In the genomic region with DNA sequence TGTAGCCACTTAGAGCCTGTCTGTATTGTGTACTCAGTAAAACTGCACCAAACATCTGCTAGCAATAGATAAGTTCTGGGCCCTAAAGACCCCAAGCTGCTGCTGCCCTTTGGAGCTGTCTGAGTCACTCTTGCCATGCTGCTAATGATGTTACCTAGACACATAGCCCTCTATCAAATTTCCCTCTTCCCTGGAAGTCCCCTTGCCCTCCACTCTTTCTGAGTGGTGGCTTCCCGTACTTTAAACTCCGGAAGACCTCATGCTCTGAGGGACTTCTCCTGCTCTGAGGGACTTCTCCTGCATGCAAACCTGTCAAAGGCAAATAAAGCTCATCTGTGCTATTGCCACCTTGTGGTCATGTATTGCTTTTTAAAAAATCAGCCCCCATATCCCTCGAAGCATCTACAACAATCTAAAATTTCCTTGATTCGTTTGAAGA, we compare ENCODE assay signal across 8 cellular contexts. TPM values are rescaled to one million over a fixed set of nuclear protein-coding genes. Genes with fewer than 3 reads are reported as not detected.
DNase-seq lines count a peak whose midpoint lies in the region; ATAC-seq, FAIRE-seq and TF ChIP-seq lines count a peak whose summit lies in the region.

No MANE protein-coding gene starts in this region.

- H3K9ac ChIP-seq in HepG2 (ENCODE audit: insufficient read depth, low read depth, low read length) = no peak overlapping the region

- ATAC-seq in GM21515 (IDR thresholded peaks at IDR 0.05; ENCODE audit: unreplicated experiment) = peak; percentile 74
- peak; percentile 59 for ATAC-seq in HG03565 (IDR thresholded peaks at IDR 0.05; ENCODE audit: unreplicated experiment)
- peak; percentile 53 for ATAC-seq in SK-N-SH treated with all-trans-retinoic acid at 6 μM for 48 hours
- ATAC-seq in HepG2 = peak; percentile 88
- no peak for ATAC-seq in esophagus mucosa

- DNase-seq in HepG2 (ENCODE audit: low spot score) (peak; percentile 25), cerebellar cortex (ENCODE audit: low spot score) (no peak)
- DNase-seq in stimulated activated naive CD4-positive, alpha-beta T cell (lab: John Stamatoyannopoulos, UW) = no peak

- no peaks in the 10 kb centered on the region for H3K36me3 ChIP-seq in HepG2 (replicated peaks in 1 of 2; ENCODE audit: control insufficient read depth in 1 of 2, insufficient read depth in 2 of 2, low read length in 2 of 2)

- POLR2A ChIA-PET in HepG2 (lab: Yijun Ruan, JAX) = no interaction called here

- TF ChIP-seq CTCF in GM12873 (IDR thresholded peaks at IDR 0.05; ENCODE audit: insufficient read depth, low read depth, low read length, missing control alignments) = peak; percentile 60
- peak; percentile 59 for TF ChIP-seq CTCF in HepG2 (CRISPR knock-in tag; IDR thresholded peaks at IDR 0.05)

- WGBS in HepG2 (ENCODE audit: low lambda C conversion rate) = 2% methylated on average over 4 of the region's 4 CpGs

- no peak overlapping the region for H3K4me2 ChIP-seq in HepG2 (ENCODE audit: low read depth, low read length)

- BruUV-seq in HepG2 (replicated peaks; lab: Mats Ljungman, UMichigan) = no TSS peak

- TF ChIP-seq POLR2A in HepG2 (IDR thresholded peaks at IDR 0.05; ENCODE audit: insufficient read depth in 1 of 2, low read depth in 2 of 2, low read length in 2 of 2) = no peak

- H4K20me1 ChIP-seq in HepG2 (ENCODE audit: insufficient read depth, low read length) = no peaks in the 10 kb centered on the region

- no peak overlapping the region for H3K27ac ChIP-seq in HepG2 (ENCODE audit: extremely low read length, insufficient read depth, low read length)

- TF ChIP-seq EP300 in HepG2 (IDR thresholded peaks at IDR 0.05; ENCODE audit: low read depth in 2 of 2, low read length in 2 of 2) = no peak
- no peak for TF ChIP-seq EP300 in HepG2 (CRISPR knock-in tag; IDR thresholded peaks at IDR 0.05; ENCODE audit: borderline replicate concordance)

- TF ChIP-seq RAD21 in HepG2 (CRISPR knock-in tag; IDR thresholded peaks at IDR 0.05) = no peak

- CTCF ChIA-PET in HepG2 (lab: Yijun Ruan, JAX; ENCODE audit: low intra/inter-chr PET ratio, low total read pairs) = interaction anchor here (1.2 to 1.6 kb wide), 2 partner anchors 598 to 753 kb away, joined by 3 to 7 read pairs; no protein-coding TSS in a partner anchor

- intact Hi-C loops in HepG2 (cut with micrococcal nuclease; ENCODE audit: unreplicated experiment) = loop anchor here (1.0 kb wide), 1 partner anchor 753 kb away; no protein-coding TSS in a partner anchor

- no peak overlapping the region for H2AFZ ChIP-seq in HepG2 (ENCODE audit: low read length)

- no peaks in the 10 kb centered on the region for H3K4me1 ChIP-seq in HepG2 (ENCODE audit: insufficient read depth, low read length)

- peak; percentile 59 for FAIRE-seq in HepG2 (lab: Jason Lieb, UNC)

- H3K9me3 ChIP-seq in HepG2 (ENCODE audit: low read length) = no peaks in the 10 kb centered on the region

- H3K79me2 ChIP-seq in HepG2 (ENCODE audit: insufficient read depth, low read length) = no peaks in the 10 kb centered on the region

- in situ Hi-C loops in HepG2 (cut with HindIII; ENCODE audit: extremely low pct_ligation_motif_present, low pct_unique_long_range_greater_than_20kb) = loop anchor here (10.0 to 25.0 kb wide), 2 partner anchors 598 to 751 kb away; no protein-coding TSS in a partner anchor

- H3K27me3 ChIP-seq in HepG2 (ENCODE audit: control insufficient read depth in 1 of 2, insufficient read depth in 2 of 2, low read length in 2 of 2) = no peaks in the 10 kb centered on the region

- H3K4me3 ChIP-seq in HepG2 (replicated peaks in 1 of 3; ENCODE audit: insufficient read depth in 1 of 3, low read depth in 2 of 3, low read length in 3 of 3) = no peak overlapping the region

TF ChIP-seq in SK-N-SH treated with all-trans-retinoic acid at 6 μM for 48 hours, 23 proteins besides CTCF, POLR2A, EP300 and RAD21 (continues in another document):
- no peak for TF ChIP-seq OSR1 (CRISPR knock-in tag; IDR thresholded peaks at IDR 0.05)
- no peak for TF ChIP-seq ZFP30 (CRISPR knock-in tag; IDR thresholded peaks at IDR 0.05)
- no peak for TF ChIP-seq ZNF8 (CRISPR knock-in tag; IDR thresholded peaks at IDR 0.05)
- TF ChIP-seq CREB5 (CRISPR knock-in tag; IDR thresholded peaks at IDR 0.05; ENCODE audit: low read depth) = no peak

TF ChIP-seq in HepG2, 621 proteins besides CTCF, POLR2A, EP300 and RAD21:
- TF ChIP-seq STAG1 (CRISPR knock-in tag; IDR thresholded peaks at IDR 0.05) = peak; percentile 39
- TF ChIP-seq ZBTB8A (CRISPR knock-in tag; IDR thresholded peaks at IDR 0.05; ENCODE audit: borderline replicate concordance, low read depth) = no peak
- TF ChIP-seq SMC3 (IDR thresholded peaks at IDR 0.05; ENCODE audit: low read length) = peak; percentile 50; the same call in 1 of the 2 replicates

RNA-seq across cellular contexts. Expression of gene FH, which starts 34.0 kb away (rescaled TPM):
- total RNA-seq in HepG2 (2016; rRNA removed; fragmentation: Illumina TruSeq; extraction: Trizol) = 152 and 211 TPM in 2 replicates
- total RNA-seq in HepG2 (2016; cell fraction: cytosol; rRNA removed; fragmentation: Illumina TruSeq; extraction: Trizol; ENCODE audit: low read depth) = 15.1 and 15.5 TPM in 2 replicates
- 152 and 208 TPM in 2 replicates for total RNA-seq in HepG2 (2016; cell fraction: insoluble cytoplasmic fraction; rRNA removed; fragmentation: Illumina TruSeq; extraction: Trizol)
- 27.7 and 33.8 TPM in 2 replicates for total RNA-seq in HepG2 (2016; cell fraction: membrane; rRNA removed; fragmentation: Illumina TruSeq; extraction: Trizol)
- 70.8 and 71.1 TPM in 2 replicates for total RNA-seq in HepG2 (2016; cell fraction: nucleus; rRNA removed; fragmentation: Illumina TruSeq; extraction: Trizol)
- polyA plus RNA-seq in HepG2 (2011; rRNA removed) = 31.6 and 39.2 TPM in 2 replicates
- 30.2 and 38.1 TPM in 2 replicates for polyA plus RNA-seq in HepG2 (2011; cell fraction: cytosol; rRNA removed)
- polyA plus RNA-seq in HepG2 (2011; cell fraction: nucleus; rRNA removed) = 15.4 and 16.2 TPM in 2 replicates
- polyA plus RNA-seq in HepG2 (2012) = 54.9 and 74.1 TPM in 2 replicates
- polyA plus RNA-seq in HepG2 (2016; cell fraction: cytosol; fragmentation: Illumina TruSeq; extraction: Trizol; ENCODE audit: low read depth) = 12.8 and 13.3 TPM in 2 replicates
- polyA plus RNA-seq in HepG2 (2016; cell fraction: insoluble cytoplasmic fraction; fragmentation: Illumina TruSeq; extraction: Trizol; ENCODE audit: low read depth) = 156 and 157 TPM in 2 replicates
- 17.9 and 20.9 TPM in 2 replicates for polyA plus RNA-seq in HepG2 (2016; cell fraction: membrane; fragmentation: Illumina TruSeq; extraction: Trizol; ENCODE audit: low read depth)
- 55.6 and 62.5 TPM in 2 replicates for polyA plus RNA-seq in HepG2 (2016; cell fraction: nucleus; fragmentation: Illumina TruSeq; extraction: Trizol; ENCODE audit: insufficient read depth, low read depth)
- polyA minus RNA-seq in HepG2 (2011; rRNA and poly(A)+ RNA removed; ENCODE audit: low replicate concordance) = 24.3 and 75.2 TPM in 2 replicates
- polyA minus RNA-seq in HepG2 (2011; cell fraction: cytosol; rRNA and poly(A)+ RNA removed) = 32.9 and 37.7 TPM in 2 replicates
- polyA minus RNA-seq in HepG2 (2011; cell fraction: nucleus; rRNA and poly(A)+ RNA removed) = 40.8 and 54.5 TPM in 2 replicates
- total RNA-seq in esophagus mucosa = 54.8 TPM

RNA-seq across cellular contexts. Expression of gene KMO, which starts 46.6 kb away (rescaled TPM):
- total RNA-seq in HepG2 (2016; rRNA removed; fragmentation: Illumina TruSeq; extraction: Trizol) = not detected in 2 replicates
- not detected in 2 replicates for total RNA-seq in HepG2 (2016; cell fraction: cytosol; rRNA removed; fragmentation: Illumina TruSeq; extraction: Trizol; ENCODE audit: low read depth)
- total RNA-seq in HepG2 (2016; cell fraction: insoluble cytoplasmic fraction; rRNA removed; fragmentation: Illumina TruSeq; extraction: Trizol) = not detected in 2 replicates
- not detected in 2 replicates for total RNA-seq in HepG2 (2016; cell fraction: membrane; rRNA removed; fragmentation: Illumina TruSeq; extraction: Trizol)
- total RNA-seq in HepG2 (2016; cell fraction: nucleus; rRNA removed; fragmentation: Illumina TruSeq; extraction: Trizol) = not detected in 2 replicates
- polyA plus RNA-seq in HepG2 (2011; rRNA removed) = 0.01 TPM in 2 replicates
- polyA plus RNA-seq in HepG2 (2011; cell fraction: cytosol; rRNA removed) = 0.12 TPM in 1 of 2 replicates, not detected in the other
- not detected in 2 replicates for polyA plus RNA-seq in HepG2 (2011; cell fraction: nucleus; rRNA removed)
- 0.07 and 0.08 TPM in 2 replicates for polyA plus RNA-seq in HepG2 (2012)
- not detected in 2 replicates for polyA plus RNA-seq in HepG2 (2016; cell fraction: cytosol; fragmentation: Illumina TruSeq; extraction: Trizol; ENCODE audit: low read depth)
- polyA plus RNA-seq in HepG2 (2016; cell fraction: insoluble cytoplasmic fraction; fragmentation: Illumina TruSeq; extraction: Trizol; ENCODE audit: low read depth) = not detected in 2 replicates
- not detected in 2 replicates for polyA plus RNA-seq in HepG2 (2016; cell fraction: membrane; fragmentation: Illumina TruSeq; extraction: Trizol; ENCODE audit: low read depth)
- not detected in 2 replicates for polyA plus RNA-seq in HepG2 (2016; cell fraction: nucleus; fragmentation: Illumina TruSeq; extraction: Trizol; ENCODE audit: insufficient read depth, low read depth)
- not detected in 2 replicates for polyA minus RNA-seq in HepG2 (2011; rRNA and poly(A)+ RNA removed; ENCODE audit: low replicate concordance)
- not detected in 2 replicates for polyA minus RNA-seq in HepG2 (2011; cell fraction: cytosol; rRNA and poly(A)+ RNA removed)
- polyA minus RNA-seq in HepG2 (2011; cell fraction: nucleus; rRNA and poly(A)+ RNA removed) = not detected in 2 replicates
- total RNA-seq in esophagus mucosa = 0.12 TPM
